In the genomic region with DNA sequence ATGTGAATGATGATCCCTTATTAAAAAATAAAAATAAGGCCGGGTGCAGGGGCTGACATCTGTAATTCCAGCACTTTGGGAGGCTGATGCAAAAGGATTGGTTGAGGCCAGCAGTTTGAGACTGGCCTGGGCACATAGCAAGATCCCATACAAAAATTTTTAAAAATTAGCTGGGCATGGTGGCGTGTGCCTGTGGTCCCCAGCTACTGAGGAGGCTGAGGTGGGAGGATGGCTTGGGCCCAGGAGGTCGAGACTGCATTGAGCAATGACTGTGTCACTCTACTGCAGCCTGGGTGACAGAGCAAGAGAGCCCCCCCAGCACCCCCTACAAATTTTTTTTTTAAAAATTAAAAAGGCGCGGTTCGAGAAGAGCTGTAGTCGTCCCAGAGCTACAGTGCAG, we compare ENCODE assay signal across 8 cellular contexts. TPM values are rescaled to one million over a fixed set of nuclear protein-coding genes. Genes with fewer than 3 reads are reported as not detected.
DNase-seq lines count a peak whose midpoint lies in the region; ATAC-seq and TF ChIP-seq lines count a peak whose summit lies in the region.

No MANE protein-coding gene starts in this region.

- H3K4me3 Mint-ChIP-seq in activated CD8-positive, alpha-beta memory T cell treated with anti-CD3 and anti-CD28 coated beads, Interleukin-2, amount 10 ng/mL, durations not matched to agents 7 days and 5 days = peak overlapping the region; percentile 69

- H3K4me1 ChIP-seq in adrenal gland (replicated peaks in 1 of 2) (peaks cover 30 to 33% of the 10 kb centered on the region in 2 donors), right lobe of liver (peaks cover 0 to 51% (median 20%) of the 10 kb centered on the region in 4 donors), suprapubic skin (peaks cover 45% of the 10 kb centered on the region)

- no peaks in the 10 kb centered on the region for H3K27me3 Mint-ChIP-seq in activated CD8-positive, alpha-beta memory T cell treated with anti-CD3 and anti-CD28 coated beads, Interleukin-2, amount 10 ng/mL, durations not matched to agents 7 days and 5 days

- no peak for TF ChIP-seq EP300 in suprapubic skin (IDR thresholded peaks at IDR 0.05)

- no peaks in the 10 kb centered on the region for H3K9me3 Mint-ChIP-seq in activated CD8-positive, alpha-beta memory T cell treated with anti-CD3 and anti-CD28 coated beads, Interleukin-2, amount 10 ng/mL, durations not matched to agents 7 days and 5 days (ENCODE audit: low read depth)

- ATAC-seq in activated CD8-positive, alpha-beta memory T cell treated with anti-CD3 and anti-CD28 coated beads, Interleukin-2, amount 10 ng/mL, durations not matched to agents 7 days and 5 days = no peak
- ATAC-seq in right lobe of liver (no peak), HG02798 (IDR thresholded peaks at IDR 0.05; ENCODE audit: poor library complexity, unreplicated experiment) (no peak)

- DNase-seq in activated CD8-positive, alpha-beta memory T cell treated with anti-CD3 and anti-CD28 coated beads, Interleukin-2, amount 10 ng/mL, durations not matched to agents 7 days and 5 days = no peak
- no peak for DNase-seq in activated CD8-positive, alpha-beta memory T cell treated with anti-CD3 and anti-CD28 coated beads, Interleukin-2, amount 50 U/mL, for 4 hours
- DNase-seq in adrenal gland = no peak
- no peak for DNase-seq in right lobe of liver
- no peak for DNase-seq in suprapubic skin (ENCODE audit: low spot score in 2 of 2)
- DNase-seq in DMS53 (lab: John Stamatoyannopoulos, UW) = no peak
- no peak for DNase-seq in NCI-H1694 (lab: John Stamatoyannopoulos, UW)

- TF ChIP-seq CTCF in adrenal gland (IDR thresholded peaks at IDR 0.05) (no peak), right lobe of liver (IDR thresholded peaks at IDR 0.05) (no peak), suprapubic skin (IDR thresholded peaks at IDR 0.05) (no peak)

- peaks cover 4% of the 10 kb centered on the region for H3K36me3 Mint-ChIP-seq in activated CD8-positive, alpha-beta memory T cell treated with anti-CD3 and anti-CD28 coated beads, Interleukin-2, amount 10 ng/mL, durations not matched to agents 7 days and 5 days

- CTCF ChIA-PET in activated CD8-positive, alpha-beta memory T cell treated with anti-CD3 and anti-CD28 coated beads, Interleukin-2, amount 10 ng/mL, durations not matched to agents 7 days and 5 days (lab: Charles Lee) = interaction anchor here (0.6 to 1.3 kb wide), 5 partner anchors 20 to 268 kb away, joined by 3 read pairs; a partner anchor contains a TSS

- H3K36me3 ChIP-seq in adrenal gland (replicated peaks in 1 of 2) (no peaks in the 10 kb centered on the region), right lobe of liver (no peaks in the 10 kb centered on the region), suprapubic skin (no peaks in the 10 kb centered on the region)

- H3K27ac ChIP-seq in adrenal gland (peak overlapping the region in 3 of 5 donors; percentile 73 to 98 (median 90)), right lobe of liver (peak overlapping the region; percentile 83 to 98 (median 95)), suprapubic skin (peak overlapping the region; percentile 99)

- H3K4me1 Mint-ChIP-seq in activated CD8-positive, alpha-beta memory T cell treated with anti-CD3 and anti-CD28 coated beads, Interleukin-2, amount 10 ng/mL, durations not matched to agents 7 days and 5 days = peaks cover 16% of the 10 kb centered on the region

- 48 to 59% (median 52%) methylated on average over 7 of the region's 7 CpGs for WGBS in adrenal gland, 4 donors
- 36% methylated on average over 6 of the region's 7 CpGs for WGBS in right lobe of liver (ENCODE audit: insufficient coverage, low coverage, low lambda C conversion rate, missing lambda C conversion rate)
- WGBS in suprapubic skin = 53% methylated on average over 7 of the region's 7 CpGs

- TF ChIP-seq POLR2A in adrenal gland (IDR thresholded peaks at IDR 0.05) = no peak
- TF ChIP-seq POLR2A in right lobe of liver (IDR thresholded peaks at IDR 0.05) = no peak
- TF ChIP-seq POLR2A in suprapubic skin (IDR thresholded peaks at IDR 0.05) = no peak

- H3K27ac Mint-ChIP-seq in activated CD8-positive, alpha-beta memory T cell treated with anti-CD3 and anti-CD28 coated beads, Interleukin-2, amount 10 ng/mL, durations not matched to agents 7 days and 5 days = peak overlapping the region; percentile 73

- H3K9me3 ChIP-seq in adrenal gland (replicated peaks in 1 of 3) = no peaks in the 10 kb centered on the region
- H3K9me3 ChIP-seq in right lobe of liver = no peaks in the 10 kb centered on the region
- no peaks in the 10 kb centered on the region for H3K9me3 ChIP-seq in suprapubic skin

- H3K4me3 ChIP-seq in adrenal gland (peak overlapping the region in 1 of 4 donors; percentile 73), right lobe of liver (peak overlapping the region; percentile 47 to 82 (median 47)), suprapubic skin (peak overlapping the region; percentile 97)

- intact Hi-C loops in adrenal gland (cut with DNase I) = no loop called here
- intact Hi-C loops in right lobe of liver (cut with DNase I) = no loop called here

- H3K27me3 ChIP-seq in adrenal gland = no peaks in the 10 kb centered on the region
- no peaks in the 10 kb centered on the region for H3K27me3 ChIP-seq in right lobe of liver
- H3K27me3 ChIP-seq in suprapubic skin = no peaks in the 10 kb centered on the region

RNA-seq across cellular contexts. Expression of a gene that starts 1.2 kb away (rescaled TPM):
- total RNA-seq in activated CD8-positive, alpha-beta memory T cell treated with anti-CD3 and anti-CD28 coated beads, Interleukin-2, amount 10 ng/mL, durations not matched to agents 7 days and 5 days = 10 to 100 TPM; 38.3 to 43.5 TPM
- total RNA-seq in adrenal gland = 100 to 1,000 TPM in 7 of 8 donors, 10 to 100 TPM in 1; 50.2 to 379 (median 209) TPM
- polyA plus RNA-seq in adrenal gland = 100 to 1,000 TPM; 165 to 204 (median 200) TPM
- total RNA-seq in right lobe of liver = 100 to 1,000 TPM in 4 of 6 experiments, 10 to 100 TPM in 2; 34.7 to 160 (median 137) TPM
- total RNA-seq in suprapubic skin = 10 to 100 TPM; 36.4 to 52.9 (median 45.2) TPM

RNA-seq across cellular contexts. Expression of a gene that starts 28.3 kb away (rescaled TPM):
- total RNA-seq in activated CD8-positive, alpha-beta memory T cell treated with anti-CD3 and anti-CD28 coated beads, Interleukin-2, amount 10 ng/mL, durations not matched to agents 7 days and 5 days = 10 to 100 TPM; 45.6 to 60.7 TPM
- total RNA-seq in adrenal gland (10 to 100 TPM; 10.9 to 35.0 (median 20.4) TPM), right lobe of liver (10 to 100 TPM in 5 of 6 experiments, 1 to 10 TPM in 1; 9.4 to 14.9 (median 12.4) TPM), suprapubic skin (10 to 100 TPM; 15.3 to 20.9 (median 16.5) TPM)
- 10 to 100 TPM in 2 of 3 donors, 1 to 10 TPM in 1; 6.2 to 36.4 (median 12.3) TPM for polyA plus RNA-seq in adrenal gland
